Comparison of ENCODE assay signal across 21 cellular contexts in the genomic region with DNA sequence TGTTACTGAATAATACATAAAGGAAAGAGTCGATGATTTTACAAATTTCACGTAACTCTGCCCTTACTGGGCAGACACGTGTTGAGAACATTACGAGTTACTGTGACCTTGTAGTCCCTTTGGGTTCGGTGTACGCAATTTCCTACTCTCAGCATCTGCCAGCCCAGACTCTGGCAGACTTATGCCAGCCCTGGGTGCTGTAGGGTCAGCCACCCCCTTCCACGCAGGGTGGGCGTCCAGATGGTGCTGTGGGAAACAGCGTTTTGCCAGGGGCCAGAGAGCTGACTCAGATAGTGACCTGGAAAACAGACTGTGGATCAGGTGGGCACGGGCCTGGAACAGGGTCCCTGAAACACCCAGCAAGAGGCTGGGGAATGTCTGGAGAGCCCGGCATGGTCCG.
DNase-seq lines count a peak whose midpoint lies in the region; ATAC-seq, FAIRE-seq and TF ChIP-seq lines count a peak whose summit lies in the region.
"Had no signal": no experiment of that assay in that cellular context is flagged by ENCODE, and none has a peak within 500 bp of the region (broad histone marks: within the 10 kb centered on the region; RNA-seq: fewer than 3 reads in every experiment).

No MANE protein-coding gene starts in this region.

- no peak overlapping the region for H3K4me2 ChIP-seq in K562 (ENCODE audit: insufficient read depth, low read length)
- no peak overlapping the region for H3K4me2 ChIP-seq in trophoblast cell (ENCODE audit: low read length)
- H3K4me2 ChIP-seq: PC-9, smooth muscle cell had no signal

- no peak for ATAC-seq in K562
- no peak for ATAC-seq in HG02642 (IDR thresholded peaks at IDR 0.05; ENCODE audit: poor library complexity, unreplicated experiment)
- ATAC-seq: left colon had no signal

- H4K8ac ChIP-seq in trophoblast cell (ENCODE audit: low read depth, low read length), result no peak overlapping the region

- H2AK5ac ChIP-seq in trophoblast cell (ENCODE audit: low read length), result no peak overlapping the region

- H3K79me2 ChIP-seq in K562 (ENCODE audit: control insufficient read depth, insufficient read depth, low read length), result peaks cover 59% of the 10 kb centered on the region
- H3K79me2 ChIP-seq in trophoblast cell (ENCODE audit: control insufficient read depth, insufficient read depth, low read length, poor library complexity), result no peaks in the 10 kb centered on the region

- H3K4me3 ChIP-seq in HUES64 (ENCODE audit: low read length) (no peak overlapping the region), K562 (no peak overlapping the region), trophoblast cell (ENCODE audit: low read depth, low read length) (no peak overlapping the region)
- H3K4me3 ChIP-seq: heart right ventricle, PC-9, smooth muscle cell had no signal

- no peak overlapping the region for H3K4me3 Mint-ChIP-seq in activated CD4-positive, alpha-beta T cell treated with anti-CD3 and anti-CD28 coated beads, Interleukin-2, amount 10 ng/mL, durations not matched to agents 24 days and 14 days
- H3K4me3 Mint-ChIP-seq: B cell, IgD-negative memory B cell had no signal

- no peak for DNase-seq in activated CD4-positive, alpha-beta T cell treated with anti-CD3 and anti-CD28 coated beads, Interleukin-2, amount 10 ng/mL, durations not matched to agents 24 days and 14 days
- no peak for DNase-seq in activated CD4-positive, alpha-beta T cell treated with anti-CD3 and anti-CD28 coated beads for 4 hours
- DNase-seq in K562 (ENCODE audit: extremely low read depth in 1 of 4, low spot score in 3 of 4) (no peak), trophoblast cell (no peak), HCEC 1CT (no peak), midbrain (lab: John Stamatoyannopoulos, UW) (no peak)
- DNase-seq: activated CD4-positive, alpha-beta T cell treated with anti-CD3 and anti-CD28 coated beads for 48 hours; DND-41; GOT3; heart right ventricle; left colon; NCI-H2029 treated with DMSO at 0.1 percent for 48 hours; occipital lobe; PC-9; stimulated activated CD4-positive, alpha-beta T cell treated with anti-CD3 and anti-CD28 coated beads, Interleukin-2, amount 100 ng/mL, for 24 hours; T-helper 1 cell had no signal

- H3K27me3 ChIP-seq in HUES64 (ENCODE audit: insufficient read depth, low read length) (no peaks in the 10 kb centered on the region), K562 (ENCODE audit: control insufficient read depth in 2 of 2, insufficient read depth in 2 of 2, low read length in 2 of 2) (no peaks in the 10 kb centered on the region; a peak in 1 of 5 replicates), trophoblast cell (ENCODE audit: insufficient read depth, low read length) (no peaks in the 10 kb centered on the region)
- H3K27me3 ChIP-seq: heart right ventricle had no signal

- H3K9me3 ChIP-seq in HUES64 (ENCODE audit: insufficient read depth, low read depth, low read length), result no peaks in the 10 kb centered on the region
- no peaks in the 10 kb centered on the region for H3K9me3 ChIP-seq in K562 (replicated peaks; ENCODE audit: control insufficient read depth, insufficient read depth, low read depth, low read length)
- H3K9me3 ChIP-seq in trophoblast cell (ENCODE audit: insufficient read depth, low read depth, low read length), result no peaks in the 10 kb centered on the region
- H3K9me3 ChIP-seq: heart right ventricle had no signal

- H3K4me1 Mint-ChIP-seq in activated CD4-positive, alpha-beta T cell treated with anti-CD3 and anti-CD28 coated beads, Interleukin-2, amount 10 ng/mL, durations not matched to agents 24 days and 14 days, result peaks cover 46% of the 10 kb centered on the region

- in situ Hi-C loops in K562 (cut with MboI), result no loop called here

- H3K14ac ChIP-seq in trophoblast cell (ENCODE audit: low read length), result peak overlapping the region; percentile 19

- H4K91ac ChIP-seq in trophoblast cell (ENCODE audit: low read depth, low read length), result peak overlapping the region; percentile 45

- WGBS in HUES64, result 93% methylated on average over 12 of the region's 12 CpGs
- WGBS in K562 (ENCODE audit: insufficient coverage, low coverage, missing lambda C conversion rate), result 84% methylated on average over 11 of the region's 12 CpGs
- WGBS in trophoblast cell (ENCODE audit: extremely low coverage, insufficient coverage, insufficient read length), result no CpG with 5 or more reads among the region's 12 CpGs

- H3K4me1 ChIP-seq in HUES64 (ENCODE audit: insufficient read depth, low read length) (peaks cover 12% of the 10 kb centered on the region; the same call in 1 of the 2 replicates), K562 (replicated peaks in 1 of 2; ENCODE audit: control insufficient read depth in 2 of 2, insufficient read depth in 2 of 2, low read length in 2 of 2) (peaks cover 19 to 34% of the 10 kb centered on the region in 2 experiments; a peak in 4 of 5 replicates), trophoblast cell (ENCODE audit: control insufficient read depth in 1 of 2, insufficient read depth in 2 of 2, low read length in 2 of 2) (peaks cover 4 to 9% of the 10 kb centered on the region in 2 experiments)

- H2BK5ac ChIP-seq in trophoblast cell (ENCODE audit: low read depth, low read length, poor library complexity), result no peak overlapping the region

- intact Hi-C loops in activated CD4-positive, alpha-beta T cell treated with anti-CD3 and anti-CD28 coated beads, Interleukin-2, amount 10 ng/mL, durations not matched to agents 24 days and 14 days (cut with micrococcal nuclease), result no loop called here
- intact Hi-C loops in K562 (cut with micrococcal nuclease), result no loop called here

- H3K36me3 ChIP-seq in HUES64 (ENCODE audit: insufficient read depth, low read length) (no peaks in the 10 kb centered on the region), K562 (ENCODE audit: control insufficient read depth, insufficient read depth, low read length) (0 out of 3 replicates have a peak, but pooled peaks cover 3% of the 10 kb centered on the region), trophoblast cell (ENCODE audit: control insufficient read depth in 1 of 2, insufficient read depth in 2 of 2, low read length in 2 of 2) (no peaks in the 10 kb centered on the region)
- H3K36me3 ChIP-seq: heart right ventricle had no signal

- TF ChIP-seq CTCF in K562 (IDR thresholded peaks at IDR 0.05 in 2 of 3, conservative IDR thresholded peaks at IDR 0.05 in 1 of 3; ENCODE audit: insufficient read depth in 2 of 3, low read depth in 1 of 3, low read length in 3 of 3), result no peak

- POLR2A ChIA-PET in K562 (lab: Yijun Ruan, JAX), result interaction anchor here (0.7 kb wide), 2 partner anchors 11 to 139 kb away, joined by 3 to 4 read pairs; no protein-coding TSS in a partner anchor

- peak overlapping the region; percentile 42 for H3K18ac ChIP-seq in trophoblast cell (ENCODE audit: low read length)

- no peak overlapping the region for H3K4ac ChIP-seq in trophoblast cell (ENCODE audit: low read depth, low read length)

- H3K9me1 ChIP-seq in K562 (ENCODE audit: control insufficient read depth, insufficient read depth, low read length), result peaks cover 5% of the 10 kb centered on the region

- H2AFZ ChIP-seq in K562 (ENCODE audit: low read depth, low read length) (no peak overlapping the region), trophoblast cell (ENCODE audit: insufficient read depth, low read length, poor library complexity) (no peak overlapping the region)
- H2AFZ ChIP-seq: PC-9 had no signal

- no TSS peak for BruUV-seq in K562 (replicated peaks; lab: Mats Ljungman, UMichigan)

- H3K27ac ChIP-seq in HUES64 (ENCODE audit: low read depth, low read length) (peak overlapping the region; percentile 6; the same call in 1 of the 2 replicates), K562 (ENCODE audit: extremely low read depth, low read depth, low read length) (no peak overlapping the region), trophoblast cell (ENCODE audit: low read depth, low read length) (no peak overlapping the region)
- H3K27ac ChIP-seq: heart right ventricle, PC-9 had no signal

- H4K12ac ChIP-seq in trophoblast cell (ENCODE audit: low read depth, low read length), result no peak overlapping the region

- no peak for TF ChIP-seq POLR2A in K562 (conservative IDR thresholded peaks at IDR 0.05)

- peaks cover 52% of the 10 kb centered on the region for H4K20me1 ChIP-seq in K562 (replicated peaks; ENCODE audit: control insufficient read depth, insufficient read depth, low read length)

- TF ChIP-seq RAD21 in K562 (CRISPR knock-in tag; conservative IDR thresholded peaks at IDR 0.05 in 1 of 2, IDR thresholded peaks at IDR 0.05 in 1 of 2), result no peak

- CTCF ChIA-PET in K562 (lab: Yijun Ruan, JAX; ENCODE audit: low intra/inter-chr PET ratio), result no interaction called here

- peaks cover 12% of the 10 kb centered on the region for H3K36me3 Mint-ChIP-seq in activated CD4-positive, alpha-beta T cell treated with anti-CD3 and anti-CD28 coated beads, Interleukin-2, amount 10 ng/mL, durations not matched to agents 24 days and 14 days (ENCODE audit: low read depth)

- H3K27me3 Mint-ChIP-seq in activated CD4-positive, alpha-beta T cell treated with anti-CD3 and anti-CD28 coated beads, Interleukin-2, amount 10 ng/mL, durations not matched to agents 24 days and 14 days, result no peaks in the 10 kb centered on the region
- H3K27me3 Mint-ChIP-seq: B cell, IgD-negative memory B cell had no signal

- no peak overlapping the region for H3K23ac ChIP-seq in trophoblast cell (ENCODE audit: low read length)

- H3K9ac ChIP-seq in HUES64 (ENCODE audit: low read depth, low read length), result no peak overlapping the region
- peak overlapping the region in 1 of 2 experiments; percentile 22; a peak in 1 of 4 replicates for H3K9ac ChIP-seq in K562 (ENCODE audit: insufficient read depth in 1 of 2, low read depth in 2 of 2, low read length in 2 of 2)
- H3K9ac ChIP-seq in trophoblast cell (ENCODE audit: low read length), result no peak overlapping the region

- no peak overlapping the region for H2BK120ac ChIP-seq in trophoblast cell (ENCODE audit: insufficient read depth, low read length, poor library complexity)

- no peak for TF ChIP-seq EP300 in K562 (IDR thresholded peaks at IDR 0.05; ENCODE audit: low read length)

- no peak overlapping the region for H2BK12ac ChIP-seq in trophoblast cell (ENCODE audit: low read length)

- peaks cover 5% of the 10 kb centered on the region for H3K79me1 ChIP-seq in trophoblast cell (ENCODE audit: low read length)

- H3K27ac Mint-ChIP-seq in activated CD4-positive, alpha-beta T cell treated with anti-CD3 and anti-CD28 coated beads, Interleukin-2, amount 10 ng/mL, durations not matched to agents 24 days and 14 days, result peak overlapping the region; percentile 65
- H3K27ac Mint-ChIP-seq: B cell, IgD-negative memory B cell had no signal

- no peak for FAIRE-seq in K562 (lab: Jason Lieb, UNC)

- no peaks in the 10 kb centered on the region for H3K9me3 Mint-ChIP-seq in activated CD4-positive, alpha-beta T cell treated with anti-CD3 and anti-CD28 coated beads, Interleukin-2, amount 10 ng/mL, durations not matched to agents 24 days and 14 days
- H3K9me3 Mint-ChIP-seq: IgD-negative memory B cell had no signal

TF ChIP-seq in K562, 482 proteins besides CTCF, POLR2A, EP300 and RAD21:
- 0 out of 2 replicates have a peak, but pooled peaks have one; percentile 15 for TF ChIP-seq POLR2G (IDR thresholded peaks at IDR 0.05; ENCODE audit: low read depth, low read length)
- no peak for TF ChIP-seq LCOR (CRISPR knock-in tag; IDR thresholded peaks at IDR 0.05)
